1 cellular context compared by ENCODE assay signal in the genomic region with DNA sequence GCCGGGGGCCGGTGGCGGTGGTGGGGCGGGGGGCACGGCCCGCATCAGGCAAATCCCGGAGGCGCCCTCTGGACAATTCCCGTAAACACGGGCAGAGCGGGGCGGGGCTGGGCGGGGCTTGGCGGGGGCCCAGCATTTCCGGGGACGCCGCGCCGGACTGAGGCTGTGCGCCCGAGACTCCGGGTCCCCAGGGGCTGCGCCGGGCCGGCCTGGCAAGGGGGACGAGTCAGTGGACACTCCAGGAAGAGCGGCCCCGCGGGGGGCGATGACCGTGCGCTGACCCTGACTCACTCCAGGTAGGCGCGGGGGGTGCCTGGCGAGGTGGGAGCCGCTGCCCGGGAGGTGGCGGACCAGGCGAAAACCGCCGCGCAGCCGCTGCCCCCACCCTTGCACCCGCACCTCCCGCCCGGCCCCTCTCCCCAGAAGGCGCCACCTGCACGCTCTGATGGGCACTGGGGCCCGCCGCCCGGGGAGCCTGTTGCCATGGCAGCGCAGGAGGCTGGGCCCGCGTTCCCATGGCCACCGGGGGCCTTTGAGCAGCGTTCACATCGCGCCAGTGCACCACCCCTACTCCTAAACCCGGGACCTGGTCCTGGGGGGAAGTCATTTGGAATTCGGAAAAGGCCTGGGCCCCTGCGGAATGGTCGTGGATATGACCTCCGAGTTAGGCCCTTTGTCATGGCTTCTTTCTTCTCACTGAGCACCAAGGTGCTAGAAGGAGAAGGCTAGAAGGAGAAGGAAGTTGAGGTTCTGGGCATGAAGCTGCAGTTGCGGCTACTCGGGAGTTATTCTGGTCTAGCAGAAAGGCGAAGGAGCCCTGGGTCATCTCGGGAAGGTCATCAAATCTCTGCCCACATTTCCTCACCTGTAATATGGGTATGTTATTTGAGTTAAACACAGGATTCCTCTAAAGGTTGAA.
A peak's percentile ranks its signal among the peaks of the same experiment; 100 is the strongest.
TF ChIP-seq lines count a peak whose summit lies in the region.

No MANE protein-coding gene starts in this region.

TF ChIP-seq in K562, 482 proteins besides CTCF, POLR2A, EP300 and RAD21 (continued from another document and continues in another):
- TF ChIP-seq, protein P1, sequence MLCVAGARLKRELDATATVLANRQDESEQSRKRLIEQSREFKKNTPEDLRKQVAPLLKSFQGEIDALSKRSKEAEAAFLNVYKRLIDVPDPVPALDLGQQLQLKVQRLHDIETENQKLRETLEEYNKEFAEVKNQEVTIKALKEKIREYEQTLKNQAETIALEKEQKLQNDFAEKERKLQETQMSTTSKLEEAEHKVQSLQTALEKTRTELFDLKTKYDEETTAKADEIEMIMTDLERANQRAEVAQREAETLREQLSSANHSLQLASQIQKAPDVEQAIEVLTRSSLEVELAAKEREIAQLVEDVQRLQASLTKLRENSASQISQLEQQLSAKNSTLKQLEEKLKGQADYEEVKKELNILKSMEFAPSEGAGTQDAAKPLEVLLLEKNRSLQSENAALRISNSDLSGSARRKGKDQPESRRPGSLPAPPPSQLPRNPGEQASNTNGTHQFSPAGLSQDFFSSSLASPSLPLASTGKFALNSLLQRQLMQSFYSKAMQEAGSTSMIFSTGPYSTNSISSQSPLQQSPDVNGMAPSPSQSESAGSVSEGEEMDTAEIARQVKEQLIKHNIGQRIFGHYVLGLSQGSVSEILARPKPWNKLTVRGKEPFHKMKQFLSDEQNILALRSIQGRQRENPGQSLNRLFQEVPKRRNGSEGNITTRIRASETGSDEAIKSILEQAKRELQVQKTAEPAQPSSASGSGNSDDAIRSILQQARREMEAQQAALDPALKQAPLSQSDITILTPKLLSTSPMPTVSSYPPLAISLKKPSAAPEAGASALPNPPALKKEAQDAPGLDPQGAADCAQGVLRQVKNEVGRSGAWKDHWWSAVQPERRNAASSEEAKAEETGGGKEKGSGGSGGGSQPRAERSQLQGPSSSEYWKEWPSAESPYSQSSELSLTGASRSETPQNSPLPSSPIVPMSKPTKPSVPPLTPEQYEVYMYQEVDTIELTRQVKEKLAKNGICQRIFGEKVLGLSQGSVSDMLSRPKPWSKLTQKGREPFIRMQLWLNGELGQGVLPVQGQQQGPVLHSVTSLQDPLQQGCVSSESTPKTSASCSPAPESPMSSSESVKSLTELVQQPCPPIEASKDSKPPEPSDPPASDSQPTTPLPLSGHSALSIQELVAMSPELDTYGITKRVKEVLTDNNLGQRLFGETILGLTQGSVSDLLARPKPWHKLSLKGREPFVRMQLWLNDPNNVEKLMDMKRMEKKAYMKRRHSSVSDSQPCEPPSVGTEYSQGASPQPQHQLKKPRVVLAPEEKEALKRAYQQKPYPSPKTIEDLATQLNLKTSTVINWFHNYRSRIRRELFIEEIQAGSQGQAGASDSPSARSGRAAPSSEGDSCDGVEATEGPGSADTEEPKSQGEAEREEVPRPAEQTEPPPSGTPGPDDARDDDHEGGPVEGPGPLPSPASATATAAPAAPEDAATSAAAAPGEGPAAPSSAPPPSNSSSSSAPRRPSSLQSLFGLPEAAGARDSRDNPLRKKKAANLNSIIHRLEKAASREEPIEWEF (CRISPR knock-in tag; IDR thresholded peaks at IDR 0.05) = no peak
- TF ChIP-seq GTF2A2 (tag; IDR thresholded peaks at IDR 0.05) (no peak), ZBTB7A (IDR thresholded peaks at IDR 0.05; ENCODE audit: borderline replicate concordance, control insufficient read depth, low read depth, low read length) (peak; percentile 70), LCOR (CRISPR knock-in tag; IDR thresholded peaks at IDR 0.05) (no peak), BHLHE40 (IDR thresholded peaks at IDR 0.05; ENCODE audit: low read length) (no peak), KDM5B (IDR thresholded peaks at IDR 0.05; ENCODE audit: insufficient replicate concordance, low read depth, low read length) (no peak), ELF2 (CRISPR knock-in tag; IDR thresholded peaks at IDR 0.05) (peak; percentile 66; the same call in 1 of the 2 replicates), RBFOX2 (IDR thresholded peaks at IDR 0.05; ENCODE audit: low read depth, low read length) (peak; percentile 60), SRSF9 (IDR thresholded peaks at IDR 0.05; ENCODE audit: borderline replicate concordance, low read depth, low read length) (no peak), ZNF408 (CRISPR knock-in tag; IDR thresholded peaks at IDR 0.05; ENCODE audit: low read depth) (no peak), FOXJ3 (CRISPR knock-in tag; IDR thresholded peaks at IDR 0.05) (no peak), KAT7 (CRISPR knock-in tag; IDR thresholded peaks at IDR 0.05; ENCODE audit: borderline replicate concordance) (no peak), CHD4 (IDR thresholded peaks at IDR 0.05; ENCODE audit: insufficient read depth, insufficient replicate concordance, low read depth, low read length, poor library complexity, severe bottlenecking) (no peak), ESRRA (IDR thresholded peaks at IDR 0.05; ENCODE audit: borderline replicate concordance, low read depth) (0 out of 2 replicates have a peak, but pooled peaks have one; percentile 58), XRCC5 (IDR thresholded peaks at IDR 0.05; ENCODE audit: low read depth, low read length) (no peak), E2F3 (CRISPR knock-in tag; IDR thresholded peaks at IDR 0.05) (no peak), PTTG1 (tag; IDR thresholded peaks at IDR 0.05; ENCODE audit: low read depth) (no peak), RFX1 (IDR thresholded peaks at IDR 0.05) (peak; percentile 97), ESRRB (CRISPR knock-in tag; IDR thresholded peaks at IDR 0.05; ENCODE audit: borderline replicate concordance) (no peak), ZNF311 (CRISPR knock-in tag; IDR thresholded peaks at IDR 0.05) (no peak), GTF2E2 (tag; IDR thresholded peaks at IDR 0.05) (0 out of 2 replicates have a peak, but pooled peaks have one; percentile 4), TFAM (CRISPR knock-in tag; conservative IDR thresholded peaks at IDR 0.05) (no peak), POLR3A (IDR thresholded peaks at IDR 0.05; ENCODE audit: borderline replicate concordance, extremely low read depth, insufficient read depth, insufficient read length) (no peak), L3MBTL2 (IDR thresholded peaks at IDR 0.05) (no peak), SREBF2 (CRISPR knock-in tag; IDR thresholded peaks at IDR 0.05) (no peak), ZFPM2 (CRISPR knock-in tag; IDR thresholded peaks at IDR 0.05) (no peak), ZNF551 (CRISPR knock-in tag; IDR thresholded peaks at IDR 0.05) (no peak), SIX5 (IDR thresholded peaks at IDR 0.05; ENCODE audit: borderline replicate concordance in 1 of 2, insufficient read depth in 1 of 2, low read depth in 1 of 2, low read length in 2 of 2) (no peak), BDP1 (IDR thresholded peaks at IDR 0.05; ENCODE audit: insufficient read depth, insufficient read length) (no peak)
- TF ChIP-seq, protein P2, sequence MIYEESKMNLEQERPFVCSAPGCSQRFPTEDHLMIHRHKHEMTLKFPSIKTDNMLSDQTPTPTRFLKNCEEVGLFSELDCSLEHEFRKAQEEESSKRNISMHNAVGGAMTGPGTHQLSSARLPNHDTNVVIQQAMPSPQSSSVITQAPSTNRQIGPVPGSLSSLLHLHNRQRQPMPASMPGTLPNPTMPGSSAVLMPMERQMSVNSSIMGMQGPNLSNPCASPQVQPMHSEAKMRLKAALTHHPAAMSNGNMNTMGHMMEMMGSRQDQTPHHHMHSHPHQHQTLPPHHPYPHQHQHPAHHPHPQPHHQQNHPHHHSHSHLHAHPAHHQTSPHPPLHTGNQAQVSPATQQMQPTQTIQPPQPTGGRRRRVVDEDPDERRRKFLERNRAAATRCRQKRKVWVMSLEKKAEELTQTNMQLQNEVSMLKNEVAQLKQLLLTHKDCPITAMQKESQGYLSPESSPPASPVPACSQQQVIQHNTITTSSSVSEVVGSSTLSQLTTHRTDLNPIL (CRISPR knock-in tag; IDR thresholded peaks at IDR 0.05) = no peak
- TF ChIP-seq, protein P3, sequence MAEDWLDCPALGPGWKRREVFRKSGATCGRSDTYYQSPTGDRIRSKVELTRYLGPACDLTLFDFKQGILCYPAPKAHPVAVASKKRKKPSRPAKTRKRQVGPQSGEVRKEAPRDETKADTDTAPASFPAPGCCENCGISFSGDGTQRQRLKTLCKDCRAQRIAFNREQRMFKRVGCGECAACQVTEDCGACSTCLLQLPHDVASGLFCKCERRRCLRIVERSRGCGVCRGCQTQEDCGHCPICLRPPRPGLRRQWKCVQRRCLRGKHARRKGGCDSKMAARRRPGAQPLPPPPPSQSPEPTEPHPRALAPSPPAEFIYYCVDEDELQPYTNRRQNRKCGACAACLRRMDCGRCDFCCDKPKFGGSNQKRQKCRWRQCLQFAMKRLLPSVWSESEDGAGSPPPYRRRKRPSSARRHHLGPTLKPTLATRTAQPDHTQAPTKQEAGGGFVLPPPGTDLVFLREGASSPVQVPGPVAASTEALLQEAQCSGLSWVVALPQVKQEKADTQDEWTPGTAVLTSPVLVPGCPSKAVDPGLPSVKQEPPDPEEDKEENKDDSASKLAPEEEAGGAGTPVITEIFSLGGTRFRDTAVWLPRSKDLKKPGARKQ (CRISPR knock-in tag; IDR thresholded peaks at IDR 0.05) = no peak
- TF ChIP-seq, protein P4, sequence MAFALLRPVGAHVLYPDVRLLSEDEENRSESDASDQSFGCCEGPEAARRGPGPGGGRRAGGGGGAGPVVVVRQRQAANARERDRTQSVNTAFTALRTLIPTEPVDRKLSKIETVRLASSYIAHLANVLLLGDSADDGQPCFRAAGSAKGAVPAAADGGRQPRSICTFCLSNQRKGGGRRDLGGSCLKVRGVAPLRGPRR (CRISPR knock-in tag; IDR thresholded peaks at IDR 0.05) = no peak
- TF ChIP-seq, protein P5, sequence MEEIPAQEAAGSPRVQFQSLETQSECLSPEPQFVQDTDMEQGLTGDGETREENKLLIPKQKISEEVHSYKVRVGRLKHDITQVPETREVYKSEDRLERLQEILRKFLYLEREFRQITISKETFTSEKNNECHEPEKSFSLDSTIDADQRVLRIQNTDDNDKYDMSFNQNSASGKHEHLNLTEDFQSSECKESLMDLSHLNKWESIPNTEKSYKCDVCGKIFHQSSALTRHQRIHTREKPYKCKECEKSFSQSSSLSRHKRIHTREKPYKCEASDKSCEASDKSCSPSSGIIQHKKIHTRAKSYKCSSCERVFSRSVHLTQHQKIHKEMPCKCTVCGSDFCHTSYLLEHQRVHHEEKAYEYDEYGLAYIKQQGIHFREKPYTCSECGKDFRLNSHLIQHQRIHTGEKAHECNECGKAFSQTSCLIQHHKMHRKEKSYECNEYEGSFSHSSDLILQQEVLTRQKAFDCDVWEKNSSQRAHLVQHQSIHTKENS (CRISPR knock-in tag; IDR thresholded peaks at IDR 0.05) = no peak
- TF ChIP-seq, protein P6, sequence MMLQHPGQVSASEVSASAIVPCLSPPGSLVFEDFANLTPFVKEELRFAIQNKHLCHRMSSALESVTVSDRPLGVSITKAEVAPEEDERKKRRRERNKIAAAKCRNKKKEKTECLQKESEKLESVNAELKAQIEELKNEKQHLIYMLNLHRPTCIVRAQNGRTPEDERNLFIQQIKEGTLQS (IDR thresholded peaks at IDR 0.05) = no peak
- TF ChIP-seq, protein P6 (CRISPR knock-in tag; conservative IDR thresholded peaks at IDR 0.05) = no peak
- TF ChIP-seq, protein P7, sequence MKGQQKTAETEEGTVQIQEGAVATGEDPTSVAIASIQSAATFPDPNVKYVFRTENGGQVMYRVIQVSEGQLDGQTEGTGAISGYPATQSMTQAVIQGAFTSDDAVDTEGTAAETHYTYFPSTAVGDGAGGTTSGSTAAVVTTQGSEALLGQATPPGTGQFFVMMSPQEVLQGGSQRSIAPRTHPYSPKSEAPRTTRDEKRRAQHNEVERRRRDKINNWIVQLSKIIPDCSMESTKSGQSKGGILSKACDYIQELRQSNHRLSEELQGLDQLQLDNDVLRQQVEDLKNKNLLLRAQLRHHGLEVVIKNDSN (CRISPR knock-in tag; IDR thresholded peaks at IDR 0.05) = no peak
- TF ChIP-seq, protein P8, sequence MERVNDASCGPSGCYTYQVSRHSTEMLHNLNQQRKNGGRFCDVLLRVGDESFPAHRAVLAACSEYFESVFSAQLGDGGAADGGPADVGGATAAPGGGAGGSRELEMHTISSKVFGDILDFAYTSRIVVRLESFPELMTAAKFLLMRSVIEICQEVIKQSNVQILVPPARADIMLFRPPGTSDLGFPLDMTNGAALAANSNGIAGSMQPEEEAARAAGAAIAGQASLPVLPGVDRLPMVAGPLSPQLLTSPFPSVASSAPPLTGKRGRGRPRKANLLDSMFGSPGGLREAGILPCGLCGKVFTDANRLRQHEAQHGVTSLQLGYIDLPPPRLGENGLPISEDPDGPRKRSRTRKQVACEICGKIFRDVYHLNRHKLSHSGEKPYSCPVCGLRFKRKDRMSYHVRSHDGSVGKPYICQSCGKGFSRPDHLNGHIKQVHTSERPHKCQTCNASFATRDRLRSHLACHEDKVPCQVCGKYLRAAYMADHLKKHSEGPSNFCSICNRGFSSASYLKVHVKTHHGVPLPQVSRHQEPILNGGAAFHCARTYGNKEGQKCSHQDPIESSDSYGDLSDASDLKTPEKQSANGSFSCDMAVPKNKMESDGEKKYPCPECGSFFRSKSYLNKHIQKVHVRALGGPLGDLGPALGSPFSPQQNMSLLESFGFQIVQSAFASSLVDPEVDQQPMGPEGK (CRISPR knock-in tag; IDR thresholded peaks at IDR 0.05; ENCODE audit: borderline replicate concordance) = no peak
- TF ChIP-seq, protein P9, sequence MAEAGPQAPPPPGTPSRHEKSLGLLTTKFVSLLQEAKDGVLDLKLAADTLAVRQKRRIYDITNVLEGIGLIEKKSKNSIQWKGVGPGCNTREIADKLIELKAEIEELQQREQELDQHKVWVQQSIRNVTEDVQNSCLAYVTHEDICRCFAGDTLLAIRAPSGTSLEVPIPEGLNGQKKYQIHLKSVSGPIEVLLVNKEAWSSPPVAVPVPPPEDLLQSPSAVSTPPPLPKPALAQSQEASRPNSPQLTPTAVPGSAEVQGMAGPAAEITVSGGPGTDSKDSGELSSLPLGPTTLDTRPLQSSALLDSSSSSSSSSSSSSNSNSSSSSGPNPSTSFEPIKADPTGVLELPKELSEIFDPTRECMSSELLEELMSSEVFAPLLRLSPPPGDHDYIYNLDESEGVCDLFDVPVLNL (CRISPR knock-in tag; IDR thresholded peaks at IDR 0.05; ENCODE audit: low read depth) = no peak
- TF ChIP-seq, protein P10, sequence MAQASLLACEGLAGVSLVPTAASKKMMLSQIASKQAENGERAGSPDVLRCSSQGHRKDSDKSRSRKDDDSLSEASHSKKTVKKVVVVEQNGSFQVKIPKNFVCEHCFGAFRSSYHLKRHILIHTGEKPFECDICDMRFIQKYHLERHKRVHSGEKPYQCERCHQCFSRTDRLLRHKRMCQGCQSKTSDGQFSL (CRISPR knock-in tag; IDR thresholded peaks at IDR 0.05) = peak; percentile 78
- TF ChIP-seq, protein P10 (tag; IDR thresholded peaks at IDR 0.05) = 0 out of 4 replicates have a peak, but pooled peaks of 1 of the 2 experiments have one; percentile 15
- TF ChIP-seq, protein P11, sequence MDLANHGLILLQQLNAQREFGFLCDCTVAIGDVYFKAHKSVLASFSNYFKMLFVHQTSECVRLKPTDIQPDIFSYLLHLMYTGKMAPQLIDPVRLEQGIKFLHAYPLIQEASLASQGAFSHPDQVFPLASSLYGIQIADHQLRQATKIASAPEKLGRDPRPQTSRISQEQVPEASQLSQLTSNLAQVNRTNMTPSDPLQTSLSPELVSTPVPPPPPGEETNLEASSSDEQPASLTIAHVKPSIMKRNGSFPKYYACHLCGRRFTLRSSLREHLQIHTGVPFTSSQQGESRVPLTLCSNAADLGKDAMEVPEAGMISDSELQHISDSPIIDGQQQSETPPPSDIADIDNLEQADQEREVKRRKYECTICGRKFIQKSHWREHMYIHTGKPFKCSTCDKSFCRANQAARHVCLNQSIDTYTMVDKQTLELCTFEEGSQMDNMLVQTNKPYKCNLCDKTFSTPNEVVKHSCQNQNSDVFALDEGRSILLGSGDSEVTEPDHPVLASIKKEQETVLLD (IDR thresholded peaks at IDR 0.05) = no peak
